Comparison of ENCODE assay signal across 8 cellular contexts in genomic region chr3:143000525-143000924, GRCh38. TPM values are rescaled to one million over a fixed set of nuclear protein-coding genes. Genes with fewer than 3 reads are reported as not detected.
DNase-seq lines count a peak whose midpoint lies in the region; ATAC-seq and TF ChIP-seq lines count a peak whose summit lies in the region.

No MANE protein-coding gene starts in this region.

- H3K27ac ChIP-seq in H9 (ENCODE audit: insufficient read length, low read depth, low read length) (peak overlapping the region; percentile 91), SK-N-SH (ENCODE audit: low read depth in 2 of 2, low read length in 1 of 2) (peak overlapping the region; percentile 93 to 96), fibroblast of lung (ENCODE audit: insufficient read depth, low read length) (peak overlapping the region; percentile 95), osteoblast (ENCODE audit: low read depth, low read length) (peak overlapping the region; percentile 75)

- no peak for TF ChIP-seq RAD21 in SK-N-SH (IDR thresholded peaks at IDR 0.05; ENCODE audit: low read length)

- H3K4me1 ChIP-seq in H9 (ENCODE audit: insufficient read depth, low read length) (no peaks in the 10 kb centered on the region), SK-N-SH (ENCODE audit: control insufficient read depth in 1 of 2, insufficient read depth in 2 of 2, low read depth in 1 of 2, low read length in 1 of 2) (peaks cover 11 to 16% of the 10 kb centered on the region in 2 experiments; a peak in 3 of 4 replicates), fibroblast of lung (ENCODE audit: control insufficient read depth, extremely low read depth, insufficient read depth, low read length) (peaks cover 4% of the 10 kb centered on the region), osteoblast (ENCODE audit: insufficient read depth, low read length) (peaks cover 20% of the 10 kb centered on the region)

- no peaks in the 10 kb centered on the region for H3K9me3 Mint-ChIP-seq in H9

- no peak overlapping the region for H3K23ac ChIP-seq in H9 (ENCODE audit: insufficient read length, low read depth, low read length)

- H3K9me2 ChIP-seq in SK-N-SH = no peaks in the 10 kb centered on the region

- H2BK120ac ChIP-seq in H9 (ENCODE audit: low read depth, low read length, poor library complexity, severe bottlenecking) = no peak overlapping the region

- H2BK12ac ChIP-seq in H9 (ENCODE audit: insufficient read length, low read depth, low read length) = no peak overlapping the region

- TF ChIP-seq CTCF in H9 (conservative IDR thresholded peaks at IDR 0.05) (no peak), SK-N-SH (IDR thresholded peaks at IDR 0.05) (no peak), fibroblast of lung (conservative IDR thresholded peaks at IDR 0.05 in 1 of 2, IDR thresholded peaks at IDR 0.05 in 1 of 2; ENCODE audit: low read depth in 1 of 2, low read length in 2 of 2) (no peak), osteoblast (IDR thresholded peaks at IDR 0.05; ENCODE audit: extremely low read depth, low read depth, low read length) (no peak)

- H3K18ac ChIP-seq in H9 (ENCODE audit: insufficient read length, low read depth, low read length) = no peak overlapping the region

- no peak overlapping the region for H3K4ac ChIP-seq in H9 (ENCODE audit: low read depth, low read length)

- no peak overlapping the region for H4K8ac ChIP-seq in H9 (replicated peaks; ENCODE audit: insufficient read length, low read depth, low read length)

- no peak overlapping the region for H2BK5ac ChIP-seq in H9 (ENCODE audit: insufficient read length, low read length)

- H3K4me1 Mint-ChIP-seq in H9 = peaks cover 21 to 25% of the 10 kb centered on the region in 2 experiments

- peaks cover 14% of the 10 kb centered on the region for H3K23me2 ChIP-seq in H9 (ENCODE audit: insufficient read length, low read depth, low read length, poor library complexity, severe bottlenecking)

- POLR2A ChIA-PET in SK-N-SH (lab: Yijun Ruan, JAX) = interaction anchor here (1.3 to 1.9 kb wide), 3 partner anchors 40 to 422 kb away, joined by 3 to 17 read pairs (median 5); partner anchors contain the start of gene ATR

- H3K79me2 ChIP-seq in H9 (ENCODE audit: insufficient read depth, low read length) (peaks cover 25% of the 10 kb centered on the region; the same call in 1 of the 2 replicates), SK-N-SH (ENCODE audit: insufficient read depth) (peaks cover 56% of the 10 kb centered on the region), fibroblast of lung (ENCODE audit: control insufficient read depth, insufficient read depth, low read length) (peaks cover 40% of the 10 kb centered on the region), osteoblast (ENCODE audit: insufficient read depth, low read length) (peaks cover 45% of the 10 kb centered on the region)

- H3K27ac Mint-ChIP-seq in H9 = peak overlapping the region; percentile 98 to 99 (median 99)

- H2AK5ac ChIP-seq in H9 (ENCODE audit: insufficient read length, low read length) = no peak overlapping the region

- no peaks in the 10 kb centered on the region for H3K9me3 ChIP-seq in H9 (ENCODE audit: control insufficient read depth, low read depth, low read length)
- no peaks in the 10 kb centered on the region for H3K9me3 ChIP-seq in SK-N-SH
- no peaks in the 10 kb centered on the region for H3K9me3 ChIP-seq in fibroblast of lung (ENCODE audit: control insufficient read depth, insufficient read depth, low read depth, low read length)
- no peaks in the 10 kb centered on the region for H3K9me3 ChIP-seq in osteoblast (ENCODE audit: low read depth, low read length)

- H3K27me3 Mint-ChIP-seq in H9 (ENCODE audit: low read depth) = no peaks in the 10 kb centered on the region

- no peak overlapping the region for H4K5ac ChIP-seq in H9 (ENCODE audit: insufficient read length, low read depth, low read length)

- no peak overlapping the region for H2BK20ac ChIP-seq in H9 (ENCODE audit: low read depth, low read length, poor library complexity, severe bottlenecking)

- H3K9ac ChIP-seq in H9 (ENCODE audit: extremely low read depth, insufficient read length, low read length) (peak overlapping the region; percentile 81), SK-N-SH (peak overlapping the region; percentile 89), fibroblast of lung (ENCODE audit: insufficient read depth, low read length) (peak overlapping the region; percentile 67)

- ATAC-seq in HG02759 (IDR thresholded peaks at IDR 0.05; ENCODE audit: unreplicated experiment) (no peak), GM19455 (IDR thresholded peaks at IDR 0.05; ENCODE audit: unreplicated experiment) (no peak), GM21619 (IDR thresholded peaks at IDR 0.05; ENCODE audit: unreplicated experiment) (no peak), GM21526 (IDR thresholded peaks at IDR 0.05; ENCODE audit: low FRiP score, unreplicated experiment) (no peak)

- no peaks in the 10 kb centered on the region for H4K20me1 ChIP-seq in H9 (ENCODE audit: control insufficient read depth, insufficient read depth, insufficient read length)
- peaks cover 17% of the 10 kb centered on the region for H4K20me1 ChIP-seq in SK-N-SH (ENCODE audit: insufficient read depth)
- no peaks in the 10 kb centered on the region for H4K20me1 ChIP-seq in fibroblast of lung (ENCODE audit: control insufficient read depth, extremely low read depth, insufficient read depth, low read length)
- peaks cover 8% of the 10 kb centered on the region for H4K20me1 ChIP-seq in osteoblast (ENCODE audit: insufficient read depth, low read length)

- no peak overlapping the region for H3K56ac ChIP-seq in H9 (ENCODE audit: insufficient read length, low read depth, low read length)

- H3K14ac ChIP-seq in H9 (ENCODE audit: insufficient read depth, low read length) = no peak overlapping the region

- H2AFZ ChIP-seq in H9 (ENCODE audit: low read length) (no peak overlapping the region), SK-N-SH (ENCODE audit: low read depth) (peak overlapping the region; percentile 83), fibroblast of lung (ENCODE audit: low read length) (peak overlapping the region; percentile 26), osteoblast (ENCODE audit: low read length) (peak overlapping the region; percentile 88)

- H3T11ph ChIP-seq in H9 (ENCODE audit: low read length) = no peak overlapping the region

- WGBS in H9 (ENCODE audit: extremely low coverage, insufficient read length, low lambda C conversion rate) = no CpG with 5 or more reads among the region's 10 CpGs
- 13% methylated on average over 10 of the region's 10 CpGs for WGBS in SK-N-SH (ENCODE audit: low lambda C conversion rate)

- H3K4me3 ChIP-seq in SK-N-SH (ENCODE audit: low read depth in 2 of 2, low read length in 1 of 2) (peak overlapping the region; percentile 96 to 97), fibroblast of lung (replicated peaks in 1 of 4; ENCODE audit: control extremely low read depth in 1 of 4, insufficient read depth in 1 of 4, low read depth in 3 of 4, low read length in 4 of 4) (peak overlapping the region; percentile 83 to 97 (median 90)), osteoblast (ENCODE audit: insufficient read depth, low read length) (peak overlapping the region; percentile 85)

- TF ChIP-seq EP300 in SK-N-SH (IDR thresholded peaks at IDR 0.05; ENCODE audit: borderline replicate concordance in 1 of 2, low read depth in 1 of 2, low read length in 1 of 2) = no peak

- H3K4me3 Mint-ChIP-seq in H9 = peak overlapping the region; percentile 90 to 96

- H3F3A ChIP-seq in SK-N-SH (replicated peaks; ENCODE audit: insufficient read depth) = peaks cover 15% of the 10 kb centered on the region

- DNase-seq in H9 (no peak), SK-N-SH (peak; percentile 26), fibroblast of lung (ENCODE audit: low read depth in 2 of 2) (peak in 1 of 2 donors; percentile 84), osteoblast (ENCODE audit: insufficient read length, low spot score, missing footprints) (peak; percentile 29)

- peak overlapping the region; percentile 98 for H3K4me2 ChIP-seq in H9 (ENCODE audit: insufficient read depth, insufficient read length, low read length)
- peak overlapping the region; percentile 90 for H3K4me2 ChIP-seq in SK-N-SH
- peak overlapping the region; percentile 99 for H3K4me2 ChIP-seq in fibroblast of lung (ENCODE audit: extremely low read depth, insufficient read depth, low read length)
- H3K4me2 ChIP-seq in osteoblast (ENCODE audit: insufficient read depth, low read length) = peak overlapping the region; percentile 94

- H2BK15ac ChIP-seq in H9 (ENCODE audit: low read depth, low read length) = no peak overlapping the region

- H3K79me1 ChIP-seq in H9 (ENCODE audit: insufficient read depth, low read depth, low read length, poor library complexity, severe bottlenecking) = no peaks in the 10 kb centered on the region

- peaks cover 0 to 2% (median 0%) of the 10 kb centered on the region in 3 experiments; a peak in 2 of 7 replicates for H3K36me3 Mint-ChIP-seq in H9 (ENCODE audit: insufficient read depth in 1 of 3, low read depth in 3 of 3)

- CTCF ChIA-PET in SK-N-SH (lab: Yijun Ruan, JAX) = interaction anchor here (0.8 to 2.4 kb wide), 6 partner anchors 9 to 422 kb away, joined by 3 to 9 read pairs (median 6); partner anchors contain the start of gene ATR

- H3K27me3 ChIP-seq in H9 (ENCODE audit: insufficient read depth, low read length) (no peaks in the 10 kb centered on the region), SK-N-SH (ENCODE audit: insufficient read depth) (no peaks in the 10 kb centered on the region), fibroblast of lung (ENCODE audit: control insufficient read depth, insufficient read depth, low read length) (no peaks in the 10 kb centered on the region), osteoblast (ENCODE audit: insufficient read depth, low read length) (no peaks in the 10 kb centered on the region)

- H4K91ac ChIP-seq in H9 (ENCODE audit: insufficient read length, low read depth, low read length) = no peak overlapping the region

- no peaks in the 10 kb centered on the region for H3K36me3 ChIP-seq in SK-N-SH (replicated peaks in 1 of 2; ENCODE audit: control insufficient read depth in 1 of 2, insufficient read depth in 2 of 2, low read length in 1 of 2)
- no peaks in the 10 kb centered on the region for H3K36me3 ChIP-seq in fibroblast of lung (ENCODE audit: control insufficient read depth, insufficient read depth, low read length)
- no peaks in the 10 kb centered on the region for H3K36me3 ChIP-seq in osteoblast (ENCODE audit: insufficient read depth, low read length)

RNA-seq across cellular contexts. Expression of gene U2SURP, which starts 0.8 kb away (rescaled TPM):
- total RNA-seq in H9 (2021) = 164 and 168 TPM in 2 replicates
- 10.9 and 14.8 TPM in 2 replicates for polyA plus RNA-seq in SK-N-SH (2012; rRNA removed)
- polyA plus RNA-seq in SK-N-SH (2012; cell fraction: cytosol; rRNA removed) = 12.9 and 20.9 TPM in 2 replicates
- 21.8 and 38.2 TPM in 2 replicates for polyA plus RNA-seq in SK-N-SH (2012; cell fraction: nucleus; rRNA removed)
- 35.4 and 39.1 TPM in 2 replicates for total RNA-seq in fibroblast of lung
- 44.8 and 45.5 TPM in 2 replicates for polyA plus RNA-seq in fibroblast of lung
- 48.6 and 51.3 TPM in 2 replicates for polyA plus RNA-seq in fibroblast of lung (2012)
- polyA minus RNA-seq in fibroblast of lung (ENCODE audit: low replicate concordance) = 7.3 and 11.6 TPM in 2 replicates
- 85.0 and 85.5 TPM in 2 replicates for total RNA-seq in osteoblast

RNA-seq across cellular contexts. Expression of gene PAQR9, which starts 37.1 kb away (rescaled TPM):
- total RNA-seq in H9 (2021) = 2.3 and 3.2 TPM in 2 replicates
- 0.10 and 0.16 TPM in 2 replicates for polyA plus RNA-seq in SK-N-SH (2012; rRNA removed)
- polyA plus RNA-seq in SK-N-SH (2012; cell fraction: cytosol; rRNA removed) = 0.15 and 0.16 TPM in 2 replicates
- 0.15 and 0.23 TPM in 2 replicates for polyA plus RNA-seq in SK-N-SH (2012; cell fraction: nucleus; rRNA removed)
- not detected in 2 replicates for total RNA-seq in fibroblast of lung
- 0.02 TPM in 1 of 2 replicates, not detected in the other for polyA plus RNA-seq in fibroblast of lung
- 0.07 TPM in 1 of 2 replicates, not detected in the other for polyA plus RNA-seq in fibroblast of lung (2012)
- polyA minus RNA-seq in fibroblast of lung (ENCODE audit: low replicate concordance) = 0.11 TPM in 1 of 2 replicates, not detected in the other
- total RNA-seq in osteoblast = not detected in 2 replicates
